Comparison of ENCODE assay signal across 22 cellular contexts in the genomic region with DNA sequence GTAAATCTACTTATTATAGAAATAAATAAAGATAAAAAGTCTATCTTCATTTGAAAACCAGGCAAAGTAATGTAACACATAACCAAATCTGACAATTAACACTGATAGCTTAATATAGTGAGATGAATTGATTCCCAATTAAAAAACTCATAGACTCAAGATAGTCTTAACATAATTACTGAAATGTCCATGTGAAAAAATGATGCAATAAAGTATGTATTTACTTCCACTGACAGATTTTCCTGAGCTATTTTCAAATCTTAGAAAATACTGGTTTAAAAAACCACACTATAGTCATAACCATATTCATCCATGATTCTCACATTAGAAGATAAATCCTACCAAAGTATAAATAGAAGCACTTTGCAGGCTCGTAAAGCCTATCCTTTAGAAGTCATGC.
"Had no signal": no experiment of that assay in that cellular context is flagged by ENCODE, and none has a peak within 500 bp of the region (broad histone marks: within the 10 kb centered on the region; RNA-seq: fewer than 3 reads in every experiment).

No MANE protein-coding gene starts in this region.

- H3K4me3 ChIP-seq: coronary artery, dorsolateral prefrontal cortex, esophagus muscularis mucosa, heart right ventricle, left ventricle myocardium inferior, lower lobe of right lung, mucosa of descending colon had no signal

- H3K27me3 ChIP-seq: dorsolateral prefrontal cortex, esophagus muscularis mucosa, foreskin keratinocyte, heart right ventricle had no signal

- H3K27ac ChIP-seq: coronary artery, dorsolateral prefrontal cortex, esophagus muscularis mucosa, foreskin keratinocyte, heart right ventricle, left ventricle myocardium inferior, lower lobe of right lung had no signal

- ATAC-seq: foreskin keratinocyte, heart right ventricle, left colon, left lobe of liver, lower lobe of right lung, mucosa of descending colon had no signal

- DNase-seq: dermis blood vessel endothelial cell; dorsolateral prefrontal cortex; effector CD4-positive, alpha-beta T cell; effector memory CD4-positive, alpha-beta T cell; foreskin keratinocyte; glutamatergic neuron; head of caudate nucleus; heart right ventricle; hippocampal formation; islet precursor cell; kidney; kidney glomerular epithelial cell; left colon; left ventricle myocardium inferior; lower lobe of right lung; mesenchymal stem cell; mucosa of descending colon; naive B cell had no signal

- FAIRE-seq: frontal cortex, kidney had no signal

- H3K9me3 ChIP-seq: esophagus muscularis mucosa, heart right ventricle, left ventricle myocardium inferior, lower lobe of right lung, mucosa of descending colon had no signal

- H3K4me1 ChIP-seq: esophagus muscularis mucosa, foreskin keratinocyte, heart right ventricle, left ventricle myocardium inferior, lower lobe of right lung had no signal
